12 cellular contexts compared by ENCODE assay signal in the genomic region with DNA sequence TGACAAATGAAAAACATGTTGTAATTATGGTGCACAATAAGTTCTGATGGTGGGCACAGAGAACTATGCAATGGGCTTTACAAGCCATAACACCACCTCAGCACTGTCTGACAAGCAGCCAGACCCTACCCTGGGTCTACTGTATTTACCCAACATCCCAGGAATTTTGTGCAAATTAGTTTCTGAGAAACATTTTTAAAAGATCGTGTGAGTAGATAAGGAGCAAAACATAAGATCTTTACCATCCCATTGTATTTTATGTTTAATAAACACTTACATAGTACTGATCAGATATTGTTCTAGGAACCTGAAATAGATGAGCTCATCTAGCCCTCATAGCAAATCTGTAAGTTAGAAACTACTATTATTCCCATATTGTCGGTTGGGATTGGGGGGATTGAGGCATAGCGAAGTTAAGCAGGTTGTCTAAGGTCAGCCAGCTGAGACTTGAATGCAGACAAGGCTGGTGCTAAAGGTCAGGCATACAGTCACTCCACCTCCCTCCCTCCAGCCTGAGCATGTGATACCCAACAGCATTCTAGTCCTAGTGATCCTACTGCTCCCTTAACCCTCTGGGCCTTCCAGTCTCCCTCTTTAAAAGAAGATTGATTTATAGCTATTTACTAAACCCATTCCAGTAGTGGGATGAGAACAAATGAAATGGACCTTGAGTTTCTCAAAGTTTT.
"Had no signal": no experiment of that assay in that cellular context is flagged by ENCODE, and none has a peak within 500 bp of the region (broad histone marks: within the 10 kb centered on the region; RNA-seq: fewer than 3 reads in every experiment).

No MANE protein-coding gene starts in this region.

- H3K27ac ChIP-seq: body of pancreas, pancreas, testis had no signal

- H3K4me1 ChIP-seq: body of pancreas, pancreas, testis had no signal

- H3K36me3 ChIP-seq: pancreas had no signal

- H3K4me3 ChIP-seq: body of pancreas, pancreas, testis had no signal

- FAIRE-seq: pancreas, TTC549 had no signal

- H3K27me3 ChIP-seq: body of pancreas, pancreas, testis had no signal

- H3K9me3 ChIP-seq: body of pancreas, pancreas, testis had no signal

- DNase-seq: activated CD4-positive, alpha-beta T cell treated with anti-CD3 and anti-CD28 coated beads, Interleukin-2, amount 50 U/mL, for 1 hour; activated effector memory CD4-positive, alpha-beta T cell treated with Interleukin-2 at 50 U/mL for 16 hours; activated T-cell treated with anti-CD3 and anti-CD28 coated beads, Interleukin-2, amount 50 U/mL, for 1 hour; amniotic stem cell; body of pancreas; effector memory CD8-positive, alpha-beta T cell; immature natural killer cell; pancreas; stimulated activated CD4-positive, alpha-beta T cell treated with anti-CD3 and anti-CD28 coated beads, Interleukin-4, amount 100 ng/mL, for 1 hour; T-helper 2 cell; testis had no signal
